In the genomic region with DNA sequence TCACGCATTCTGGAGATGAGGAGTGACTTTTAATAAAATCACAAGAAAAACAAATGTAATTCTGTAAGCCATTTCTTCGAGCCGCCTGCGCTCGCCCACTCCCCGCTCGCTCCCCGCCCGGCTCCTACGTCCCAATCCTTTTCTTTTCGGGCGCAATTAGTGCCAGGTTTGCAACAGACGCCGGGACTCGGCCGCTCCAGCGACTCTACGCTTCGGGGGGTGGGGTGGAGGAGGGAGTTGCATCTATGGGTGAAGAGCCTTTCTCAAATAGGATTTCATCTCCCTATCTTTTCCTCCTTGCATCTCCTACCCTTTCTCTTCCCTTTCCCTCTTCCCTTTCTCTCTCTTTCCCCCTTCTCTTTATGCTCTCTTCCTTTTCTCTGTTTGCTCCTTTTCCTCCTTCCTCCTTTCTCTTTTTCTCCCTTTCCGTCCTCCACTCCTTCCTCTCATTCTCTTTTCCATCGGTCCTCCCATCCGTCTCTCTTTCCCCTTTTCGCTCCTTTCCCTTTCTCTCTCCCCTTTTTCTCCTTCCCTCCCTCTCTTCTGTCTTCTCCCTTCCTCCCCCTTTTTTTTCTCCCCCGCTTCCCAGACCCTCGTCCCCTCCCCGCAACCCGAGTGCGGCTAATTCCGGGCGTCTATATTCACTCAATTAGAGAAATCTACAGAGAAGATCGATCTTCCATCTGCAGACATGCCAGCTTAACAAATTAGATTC, we compare ENCODE assay signal across 9 cellular contexts. TPM values are rescaled to one million over a fixed set of nuclear protein-coding genes. Genes with fewer than 3 reads are reported as not detected.
DNase-seq lines count a peak whose midpoint lies in the region; ATAC-seq and TF ChIP-seq lines count a peak whose summit lies in the region.
"Had no signal": no experiment of that assay in that cellular context is flagged by ENCODE, and none has a peak within 500 bp of the region (broad histone marks: within the 10 kb centered on the region; RNA-seq: fewer than 3 reads in every experiment).

No MANE protein-coding gene starts in this region.

- no TSS peak for BruUV-seq in mammary epithelial cell (replicated peaks; lab: Mats Ljungman, UMichigan)

- peaks cover 4 to 16% of the 10 kb centered on the region in 2 donors for H3K36me3 Mint-ChIP-seq in CD14-positive monocyte

- no peak overlapping the region for H3K4me2 ChIP-seq in mammary epithelial cell (ENCODE audit: insufficient read depth, low read depth, low read length)

- no peak for TF ChIP-seq CTCF in CD14-positive monocyte (IDR thresholded peaks at IDR 0.05)
- TF ChIP-seq CTCF in mammary epithelial cell (conservative IDR thresholded peaks at IDR 0.05 in 1 of 2, IDR thresholded peaks at IDR 0.05 in 1 of 2; ENCODE audit: extremely low read depth in 1 of 2, insufficient read depth in 1 of 2, low read depth in 1 of 2, low read length in 2 of 2): no peak

- peaks cover 66% of the 10 kb centered on the region for H3K27me3 ChIP-seq in mammary epithelial cell (ENCODE audit: insufficient read depth, low read length)

- H4K20me1 ChIP-seq in mammary epithelial cell (ENCODE audit: insufficient read depth, low read length): no peaks in the 10 kb centered on the region

- no peaks in the 10 kb centered on the region for H3K79me2 ChIP-seq in mammary epithelial cell (ENCODE audit: insufficient read depth, low read length)

- H3K9me3 Mint-ChIP-seq in CD14-positive monocyte: peaks cover 0 to 28% (median 15%) of the 10 kb centered on the region in 7 donors

- H3K36me3 ChIP-seq in SK-N-MC (ENCODE audit: insufficient read depth, low read length): no peaks in the 10 kb centered on the region
- no peaks in the 10 kb centered on the region for H3K36me3 ChIP-seq in mammary epithelial cell (ENCODE audit: insufficient read depth, low read length)

- no peak for ATAC-seq in sciatic nerve
- ATAC-seq in GM19351 (IDR thresholded peaks at IDR 0.05; ENCODE audit: unreplicated experiment): no peak

- no peak for DNase-seq in CD14-positive monocyte (ENCODE audit: low spot score)
- DNase-seq in Daoy (ENCODE audit: low read depth): peak; percentile 52
- DNase-seq in SK-N-MC (ENCODE audit: low read depth, low spot score): no peak
- peak; percentile 39 for DNase-seq in iPS-NIHi11 (ENCODE audit: low spot score)
- no peak for DNase-seq in sciatic nerve (ENCODE audit: low spot score)
- DNase-seq in GDM1 (lab: John Stamatoyannopoulos, UW): no peak
- DNase-seq in mammary epithelial cell: no peak

- H3K4me3 ChIP-seq in SK-N-MC (peak overlapping the region; percentile 76), mammary epithelial cell (replicated peaks in 1 of 3; ENCODE audit: insufficient read depth in 1 of 3, low read depth in 2 of 3, low read length in 3 of 3) (no peak overlapping the region)

- peak overlapping the region; percentile 57 to 99 for H3K4me3 Mint-ChIP-seq in CD14-positive monocyte

- H2AFZ ChIP-seq in mammary epithelial cell (ENCODE audit: low read depth, low read length): no peak overlapping the region

- intact Hi-C loops in CD14-positive monocyte (cut with micrococcal nuclease): loop anchor here in 1 of 2 donors (10.0 kb wide), 1 partner anchor 360 kb away; no protein-coding TSS in a partner anchor
- intact Hi-C loops in sciatic nerve (cut with DNase I): no loop called here
- intact Hi-C loops in mammary epithelial cell (cut with micrococcal nuclease): loop anchor here (10.0 kb wide), 1 partner anchor 360 kb away; no protein-coding TSS in a partner anchor

- H3K9me3 ChIP-seq in SK-N-MC (ENCODE audit: low read depth, low read length): no peaks in the 10 kb centered on the region
- no peaks in the 10 kb centered on the region for H3K9me3 ChIP-seq in mammary epithelial cell (replicated peaks; ENCODE audit: insufficient read depth, low read length)

- WGBS in mammary epithelial cell (ENCODE audit: low coverage, missing lambda C conversion rate): 20% methylated on average over 28 of the region's 31 CpGs

- H3K9ac ChIP-seq in SK-N-MC (ENCODE audit: insufficient read length): no peak overlapping the region
- no peak overlapping the region for H3K9ac ChIP-seq in mammary epithelial cell (ENCODE audit: insufficient read depth, low read length)

- in situ Hi-C loops in mammary epithelial cell (cut with MboI; ENCODE audit: low sequenced_read_pairs in 2 of 2): no loop called here

- CTCF ChIA-PET in mammary epithelial cell (lab: Charles Lee; ENCODE audit: low non-redundant PET): no interaction called here

- no peak overlapping the region for H3K27ac ChIP-seq in SK-N-MC
- H3K27ac ChIP-seq in mammary epithelial cell (ENCODE audit: insufficient read depth, low read depth, low read length): no peak overlapping the region
- H3K27ac ChIP-seq: VCaP had no signal

- dilution Hi-C loops in mammary epithelial cell (cut with HindIII; ENCODE audit: low sequenced_read_pairs): no loop called here

- H3K27me3 Mint-ChIP-seq in CD14-positive monocyte (ENCODE audit: low read depth in 3 of 3): peaks cover 90 to 99% (median 94%) of the 10 kb centered on the region in 3 donors

- peak overlapping the region in 1 of 7 donors; percentile 53 for H3K27ac Mint-ChIP-seq in CD14-positive monocyte

- H3K4me1 ChIP-seq in mammary epithelial cell (ENCODE audit: insufficient read depth, low read length): no peaks in the 10 kb centered on the region

- H3K4me1 Mint-ChIP-seq in CD14-positive monocyte: peaks cover 41% of the 10 kb centered on the region

RNA-seq across cellular contexts. Expression of gene OTP, which starts 6.1 kb away (rescaled TPM):
- not detected for polyA plus RNA-seq in CD14-positive monocyte
- 0.36 TPM in 1 of 2 replicates, not detected in the other for total RNA-seq in Daoy (2014; rRNA removed; shearing (Covaris generic))
- not detected for total RNA-seq in sciatic nerve
- total RNA-seq in mammary epithelial cell: under 1 TPM in 1 of 2 donors, not detected in 1; 0.14 TPM
- not detected for polyA plus RNA-seq in mammary epithelial cell
- polyA minus RNA-seq in mammary epithelial cell: not detected

Comparison
In these comparisons a context has a peak if more than half of its experiments do, and no peak if none do; other contexts are left out.
1. DNase-seq: peak in Daoy (single experiment) and iPS-NIHi11 (single experiment); none in CD14-positive monocyte (single experiment), SK-N-MC (single experiment), sciatic nerve (single experiment), GDM1 (single experiment) and mammary epithelial cell (single experiment).